In genomic region chr20:8375898-8376297, GRCh38 we compare ENCODE assay signal across 19 cellular contexts.
A peak's percentile ranks its signal among the peaks of the same experiment; 100 is the strongest.
DNase-seq lines count a peak whose midpoint lies in the region; ATAC-seq and TF ChIP-seq lines count a peak whose summit lies in the region.
"Had no signal": no experiment of that assay in that cellular context is flagged by ENCODE, and none has a peak within 500 bp of the region (broad histone marks: within the 10 kb centered on the region; RNA-seq: fewer than 3 reads in every experiment).

No MANE protein-coding gene starts in this region.

- TF ChIP-seq EP300 in gastroesophageal sphincter (IDR thresholded peaks at IDR 0.05), result no peak
- TF ChIP-seq EP300 in sigmoid colon (IDR thresholded peaks at IDR 0.05), result no peak
- no peak for TF ChIP-seq EP300 in stomach (IDR thresholded peaks at IDR 0.05)

- H3K9me3 ChIP-seq in gastroesophageal sphincter (no peaks in the 10 kb centered on the region), sigmoid colon (peaks cover 0 to 3% (median 0%) of the 10 kb centered on the region in 4 donors), stomach (no peaks in the 10 kb centered on the region)

- H3K27ac ChIP-seq in gastroesophageal sphincter, result peak overlapping the region in 1 of 4 donors; percentile 35
- H3K27ac ChIP-seq in sigmoid colon, result peak overlapping the region in 3 of 4 donors; percentile 2 to 27 (median 23)
- no peak overlapping the region for H3K27ac ChIP-seq in stomach

- H3K27me3 ChIP-seq in gastroesophageal sphincter (no peaks in the 10 kb centered on the region), sigmoid colon (no peaks in the 10 kb centered on the region), stomach (no peaks in the 10 kb centered on the region)

- H3K4me1 ChIP-seq in gastroesophageal sphincter, result peaks cover 0 to 27% (median 3%) of the 10 kb centered on the region in 3 donors
- peaks cover 0 to 19% (median 11%) of the 10 kb centered on the region in 4 donors for H3K4me1 ChIP-seq in sigmoid colon
- H3K4me1 ChIP-seq in stomach, result no peaks in the 10 kb centered on the region

- ATAC-seq in gastroesophageal sphincter, result peak; percentile 62
- ATAC-seq: K562 had no signal

- 38 to 53% methylated on average over 2 of the region's 2 CpGs for WGBS in gastroesophageal sphincter (ENCODE audit: low coverage in 1 of 2), 2 donors
- 82 to 89% methylated on average over 2 of the region's 2 CpGs for WGBS in sigmoid colon, 2 donors
- WGBS in stomach, 5 donors, result 64 to 86% (median 81%) methylated on average over 2 of the region's 2 CpGs

- H3K36me3 ChIP-seq in gastroesophageal sphincter (no peaks in the 10 kb centered on the region), sigmoid colon (no peaks in the 10 kb centered on the region), stomach (no peaks in the 10 kb centered on the region)

- intact Hi-C loops in sigmoid colon (cut with DNase I), result no loop called here
- intact Hi-C loops in stomach (cut with DNase I; ENCODE audit: low total_unique reads), result no loop called here

- no peak for TF ChIP-seq POLR2A in gastroesophageal sphincter (IDR thresholded peaks at IDR 0.05)
- no peak for TF ChIP-seq POLR2A in sigmoid colon (IDR thresholded peaks at IDR 0.05)
- no peak for TF ChIP-seq POLR2A in stomach (IDR thresholded peaks at IDR 0.05)

- no peak overlapping the region for H3K4me3 ChIP-seq in astrocyte of the spinal cord (ENCODE audit: low read depth, low read length)
- H3K4me3 ChIP-seq in gastroesophageal sphincter, result no peak overlapping the region
- H3K4me3 ChIP-seq in sigmoid colon, result no peak overlapping the region
- H3K4me3 ChIP-seq in stomach, result no peak overlapping the region
- H3K4me3 ChIP-seq: K562 had no signal

- in situ Hi-C loops in astrocyte of the spinal cord (cut with HindIII; ENCODE audit: low sequenced_read_pairs), result no loop called here

- DNase-seq in EL (peak; percentile 20), astrocyte of the spinal cord (ENCODE audit: low read depth, low spot score) (peak; percentile 59), sigmoid colon (no peak), HuH-7 (ENCODE audit: low spot score) (no peak), stomach (no peak), NCI-H2107 treated with DMSO at 0.1 percent for 48 hours (lab: John Stamatoyannopoulos, UW; ENCODE audit: unreplicated experiment) (no peak)
- DNase-seq: AML-193; Calu3; CD4-positive, CD25-positive, alpha-beta regulatory T cell; HFFc6; NCI-H1436 treated with DMSO at 0.1 percent for 48 hours; NCI-H2081; NCI-H226; NCI-H526 treated with DMSO at 0.1 percent for 48 hours; NK-92 treated with Interleukin-12 subunit alpha and Interleukin-12 subunit beta, amount 100 ng/mL, for 24 hours; OCI-M1; RPMI8226 had no signal

- TF ChIP-seq CTCF in astrocyte of the spinal cord (IDR thresholded peaks at IDR 0.05; ENCODE audit: low read depth, low read length) (no peak), gastroesophageal sphincter (IDR thresholded peaks at IDR 0.05) (no peak), sigmoid colon (IDR thresholded peaks at IDR 0.05) (no peak), stomach (IDR thresholded peaks at IDR 0.05) (no peak)

Comparison
In these comparisons a context has a peak if more than half of its experiments do, and no peak if none do; other contexts are left out.
1. DNase-seq: peak in EL (single experiment) and astrocyte of the spinal cord (single experiment); none in sigmoid colon (single experiment), HuH-7 (single experiment), stomach (single experiment) and NCI-H2107 treated with DMSO at 0.1 percent for 48 hours (single experiment).
2. H3K27ac ChIP-seq: peak in sigmoid colon (3 of 4); none in stomach (0 of 5).